8 cellular contexts compared by ENCODE assay signal in the genomic region with DNA sequence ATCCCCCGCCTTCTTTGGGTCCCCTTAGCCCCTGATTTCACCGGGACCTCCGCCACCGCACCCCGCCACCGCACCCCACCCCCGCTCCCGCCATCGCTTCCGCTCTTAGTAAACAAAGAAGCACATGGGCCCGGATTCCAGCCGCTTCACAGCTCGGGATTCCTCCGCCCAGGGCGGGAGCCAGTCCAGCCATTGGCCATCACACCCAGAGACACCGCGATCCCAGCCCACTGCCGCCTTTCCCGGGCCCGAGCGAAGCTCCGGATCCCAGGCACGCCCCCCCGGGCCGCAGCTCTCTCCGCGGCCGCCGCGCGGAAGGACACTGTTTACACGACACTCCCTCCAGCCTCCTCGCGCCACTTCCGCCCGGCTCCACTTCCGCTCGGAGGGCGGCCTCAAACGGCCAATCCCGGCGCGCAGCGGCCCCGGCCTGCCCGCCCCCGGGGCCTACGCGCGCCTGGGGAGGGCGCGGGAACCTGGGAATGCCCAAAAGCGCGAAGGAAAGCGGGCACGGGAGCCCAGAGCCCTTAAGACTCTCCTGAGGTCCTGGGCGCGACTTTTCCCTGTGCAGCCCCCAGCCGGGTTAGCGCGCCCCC. TPM values are rescaled to one million over a fixed set of nuclear protein-coding genes. Genes with fewer than 3 reads are reported as not detected.
DNase-seq lines count a peak whose midpoint lies in the region; ATAC-seq and TF ChIP-seq lines count a peak whose summit lies in the region.

No MANE protein-coding gene starts in this region.

- H3K79me2 ChIP-seq in PC-3 (ENCODE audit: low read length), result peaks cover 48% of the 10 kb centered on the region

- peaks cover 19% of the 10 kb centered on the region for H3K4me1 ChIP-seq in PC-3 (ENCODE audit: insufficient read depth, low read length)
- peaks cover 20% of the 10 kb centered on the region for H3K4me1 ChIP-seq in muscle layer of colon (ENCODE audit: insufficient read depth, low read length)

- intact Hi-C loops in PC-3 (cut with micrococcal nuclease), result loop anchor here (1.0 to 2.0 kb wide), 3 partner anchors 11 to 26 kb away; a partner anchor contains a TSS

- CTCF ChIA-PET in PC-3 (lab: Charles Lee), result interaction anchor here (0.6 kb wide), 1 partner anchor 18 kb away, joined by 6 read pairs; no protein-coding TSS in a partner anchor

- H3K4me3 Mint-ChIP-seq in activated T-cell treated with anti-CD3 and anti-CD28 coated beads, Interleukin-2, amount 50 U/mL, for 4 hours, result peak overlapping the region; percentile 94

- H3K9me3 ChIP-seq in PC-3 (ENCODE audit: low read length) (no peaks in the 10 kb centered on the region), muscle layer of colon (ENCODE audit: low read length) (no peaks in the 10 kb centered on the region)

- POLR2A ChIA-PET in PC-3 (lab: Charles Lee; ENCODE audit: unreplicated experiment), result interaction anchor here (0.6 to 1.9 kb wide), 3 partner anchors 18 to 927 kb away, joined by 3 to 9 read pairs (median 3); no protein-coding TSS in a partner anchor

- H3K27me3 Mint-ChIP-seq in activated T-cell treated with anti-CD3 and anti-CD28 coated beads, Interleukin-2, amount 50 U/mL, for 4 hours (ENCODE audit: low read depth), result no peaks in the 10 kb centered on the region

- TF ChIP-seq RAD21 in Ishikawa (IDR thresholded peaks at IDR 0.05; ENCODE audit: low read depth), result no peak

- peak overlapping the region; percentile 61 for H2AFZ ChIP-seq in PC-3 (ENCODE audit: low read length)

- no peaks in the 10 kb centered on the region for H3F3A ChIP-seq in PC-3 (ENCODE audit: low read length, unreplicated experiment)

- H3K9ac ChIP-seq in PC-3 (ENCODE audit: low read length), result peak overlapping the region; percentile 100
- H3K9ac ChIP-seq in muscle layer of colon (ENCODE audit: low read length), result peak overlapping the region; percentile 31

- no peak for TF ChIP-seq CTCF in PC-3 (conservative IDR thresholded peaks at IDR 0.05; ENCODE audit: low read depth, low read length)

- no peaks in the 10 kb centered on the region for H3K9me3 Mint-ChIP-seq in activated T-cell treated with anti-CD3 and anti-CD28 coated beads, Interleukin-2, amount 50 U/mL, for 4 hours

- H3K36me3 ChIP-seq in PC-3 (ENCODE audit: low read depth, low read length), result peaks cover 42% of the 10 kb centered on the region
- peaks cover 57% of the 10 kb centered on the region for H3K36me3 ChIP-seq in muscle layer of colon (ENCODE audit: insufficient read depth, low read length)

- no peaks in the 10 kb centered on the region for H3K9me2 ChIP-seq in PC-3 (replicated peaks; ENCODE audit: low read length)

- H3K27ac ChIP-seq in PC-3 (ENCODE audit: low read length), result peak overlapping the region; percentile 93
- peak overlapping the region; percentile 76 for H3K27ac ChIP-seq in muscle layer of colon (ENCODE audit: low read depth, low read length)

- peak; percentile 84 for DNase-seq in DMS114 treated with DMSO at 0.1 percent for 48 hours (lab: John Stamatoyannopoulos, UW; ENCODE audit: unreplicated experiment)
- DNase-seq in PC-3, result peak; percentile 92
- peak; percentile 79 for DNase-seq in activated T-cell treated with anti-CD3 and anti-CD28 coated beads, Interleukin-2, amount 50 U/mL, for 4 hours
- peak; percentile 67 to 75 for DNase-seq in stimulated activated CD8-positive, alpha-beta memory T cell treated with anti-CD3 and anti-CD28 coated beads, Interleukin-4, amount 100 ng/mL, for 4 hours (ENCODE audit: low read depth in 2 of 2, low spot score in 1 of 2)

- H3K4me2 ChIP-seq in PC-3 (ENCODE audit: low read length), result peak overlapping the region; percentile 95

- H3K27me3 ChIP-seq in PC-3 (ENCODE audit: low read length) (no peaks in the 10 kb centered on the region), muscle layer of colon (ENCODE audit: control insufficient read depth in 1 of 2, insufficient read depth in 2 of 2, low read length in 2 of 2) (no peaks in the 10 kb centered on the region)

- peak overlapping the region; percentile 80 for H3K4me3 ChIP-seq in PC-3 (ENCODE audit: low read length)
- peak overlapping the region; percentile 82 to 90 for H3K4me3 ChIP-seq in muscle layer of colon (ENCODE audit: low read depth in 1 of 2, low read length in 2 of 2)

- ATAC-seq in GM21619 (IDR thresholded peaks at IDR 0.05; ENCODE audit: unreplicated experiment) (peak; percentile 49), PC-3 (peak; percentile 79), esophagus mucosa (peak; percentile 89)
- ATAC-seq in activated T-cell treated with anti-CD3 and anti-CD28 coated beads, Interleukin-2, amount 50 U/mL, for 4 hours, result peak; percentile 77 to 83

- H3K4me1 Mint-ChIP-seq in activated T-cell treated with anti-CD3 and anti-CD28 coated beads, Interleukin-2, amount 50 U/mL, for 4 hours (ENCODE audit: low read depth), result peaks cover 34% of the 10 kb centered on the region

- TF ChIP-seq EP300 in Ishikawa (IDR thresholded peaks at IDR 0.05; ENCODE audit: borderline replicate concordance), result no peak

- no TSS peak for BruUV-seq in PC-3 (replicated peaks; lab: Mats Ljungman, UMichigan)

- H3K36me3 Mint-ChIP-seq in activated T-cell treated with anti-CD3 and anti-CD28 coated beads, Interleukin-2, amount 50 U/mL, for 4 hours (ENCODE audit: insufficient read depth), result peaks cover 44% of the 10 kb centered on the region

- peaks cover 27% of the 10 kb centered on the region for H4K20me1 ChIP-seq in PC-3 (ENCODE audit: low read length)

TF ChIP-seq in Ishikawa, 13 proteins besides CTCF, POLR2A, EP300 and RAD21:
- TF ChIP-seq FOXM1 (IDR thresholded peaks at IDR 0.05; ENCODE audit: borderline replicate concordance, low read depth), result 0 out of 2 replicates have a peak, but pooled peaks have one; percentile 33
- TF ChIP-seq, protein P1, sequence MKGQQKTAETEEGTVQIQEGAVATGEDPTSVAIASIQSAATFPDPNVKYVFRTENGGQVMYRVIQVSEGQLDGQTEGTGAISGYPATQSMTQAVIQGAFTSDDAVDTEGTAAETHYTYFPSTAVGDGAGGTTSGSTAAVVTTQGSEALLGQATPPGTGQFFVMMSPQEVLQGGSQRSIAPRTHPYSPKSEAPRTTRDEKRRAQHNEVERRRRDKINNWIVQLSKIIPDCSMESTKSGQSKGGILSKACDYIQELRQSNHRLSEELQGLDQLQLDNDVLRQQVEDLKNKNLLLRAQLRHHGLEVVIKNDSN (IDR thresholded peaks at IDR 0.05), result no peak; the same call in none of the 2 replicates
- TF ChIP-seq CEBPB (IDR thresholded peaks at IDR 0.05), result no peak
- peak; percentile 74 for TF ChIP-seq CREB1 (IDR thresholded peaks at IDR 0.05; ENCODE audit: low read depth)
- peak; percentile 62 for TF ChIP-seq TCF12 (IDR thresholded peaks at IDR 0.05; ENCODE audit: low read depth)
- TF ChIP-seq NFIC (IDR thresholded peaks at IDR 0.05), result peak; percentile 15; the same call in 1 of the 2 replicates
- TF ChIP-seq, protein P2, sequence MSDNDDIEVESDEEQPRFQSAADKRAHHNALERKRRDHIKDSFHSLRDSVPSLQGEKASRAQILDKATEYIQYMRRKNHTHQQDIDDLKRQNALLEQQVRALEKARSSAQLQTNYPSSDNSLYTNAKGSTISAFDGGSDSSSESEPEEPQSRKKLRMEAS (IDR thresholded peaks at IDR 0.05), result peak; percentile 99
- 0 out of 2 replicates have a peak, but pooled peaks have one; percentile 62 for TF ChIP-seq YY1 (IDR thresholded peaks at IDR 0.05; ENCODE audit: low read depth)
- TF ChIP-seq ZBTB7A (IDR thresholded peaks at IDR 0.05; ENCODE audit: low read depth), result no peak
- TF ChIP-seq TAF1 (IDR thresholded peaks at IDR 0.05; ENCODE audit: low read depth), result peak; percentile 57
- peak; percentile 77 for TF ChIP-seq TEAD4 (IDR thresholded peaks at IDR 0.05)
- TF ChIP-seq EGR1 (IDR thresholded peaks at IDR 0.05), result peak; percentile 69
TF ChIP-seq in Ishikawa: peak in this region for 9.

RNA-seq across cellular contexts. Expression of a gene that starts 0.7 kb away (rescaled TPM):
- total RNA-seq in PC-3 (2014; rRNA removed), result 208 and 226 TPM in 2 replicates
- total RNA-seq in activated T-cell treated with anti-CD3 and anti-CD28 coated beads, Interleukin-2, amount 50 U/mL, for 4 hours, result 100 to 1,000 TPM; 471 to 592 (median 521) TPM
- 53.0 TPM for total RNA-seq in esophagus mucosa

RNA-seq across cellular contexts. Expression of a gene that starts 0.9 kb away (rescaled TPM):
- total RNA-seq in PC-3 (2014; rRNA removed) (17.9 and 23.9 TPM in 2 replicates), esophagus mucosa (15.1 TPM)
- 10 to 100 TPM; 13.4 to 16.0 (median 16.0) TPM for total RNA-seq in activated T-cell treated with anti-CD3 and anti-CD28 coated beads, Interleukin-2, amount 50 U/mL, for 4 hours

RNA-seq across cellular contexts. Expression of a gene that starts 11.7 kb away (rescaled TPM):
- total RNA-seq in PC-3 (2014; rRNA removed), result 95.7 and 110 TPM in 2 replicates
- total RNA-seq in activated T-cell treated with anti-CD3 and anti-CD28 coated beads, Interleukin-2, amount 50 U/mL, for 4 hours, result 100 to 1,000 TPM; 105 to 120 (median 112) TPM
- 95.0 TPM for total RNA-seq in esophagus mucosa

RNA-seq across cellular contexts. Expression of a gene that starts 18.6 kb away (rescaled TPM):
- 51.4 and 58.6 TPM in 2 replicates for total RNA-seq in PC-3 (2014; rRNA removed)
- total RNA-seq in activated T-cell treated with anti-CD3 and anti-CD28 coated beads, Interleukin-2, amount 50 U/mL, for 4 hours, result 10 to 100 TPM; 67.3 to 74.2 (median 72.9) TPM
- 23.3 TPM for total RNA-seq in esophagus mucosa

RNA-seq across cellular contexts. Expression of a gene that starts 18.9 kb away (rescaled TPM):
- total RNA-seq in PC-3 (2014; rRNA removed) (7.5 and 11.6 TPM in 2 replicates), esophagus mucosa (3.4 TPM)
- total RNA-seq in activated T-cell treated with anti-CD3 and anti-CD28 coated beads, Interleukin-2, amount 50 U/mL, for 4 hours, result 1 to 10 TPM; 6.6 to 8.6 (median 7.6) TPM

Comparison
In these comparisons a context has a peak if more than half of its experiments do, and no peak if none do; other contexts are left out.
1. Peak in every context shown above with its lines: DNase-seq, ATAC-seq, H3K4me3 ChIP-seq and H3K27ac ChIP-seq.